In the genomic region with DNA sequence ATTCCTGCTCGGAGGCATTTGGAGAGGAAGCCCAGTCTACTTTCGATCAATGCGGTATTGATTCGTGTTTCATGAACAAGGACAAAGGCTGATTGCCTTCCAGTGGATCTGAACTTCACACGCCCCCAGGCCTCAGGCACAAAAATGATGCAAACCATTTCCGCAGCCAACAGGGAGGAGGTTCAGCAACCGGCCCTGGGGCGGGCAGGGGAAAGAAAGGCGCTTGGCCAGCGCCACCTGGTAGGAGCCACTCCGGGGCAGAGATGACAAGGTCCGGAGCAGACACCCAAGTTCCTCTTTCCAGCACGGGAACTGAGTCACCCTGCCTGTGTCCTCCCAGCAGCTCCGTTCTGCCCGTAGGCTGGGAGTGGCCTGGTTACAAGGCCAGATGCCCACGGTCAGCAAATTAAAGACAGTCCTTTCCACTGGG, we compare ENCODE assay signal across 8 cellular contexts.
A peak's percentile ranks its signal among the peaks of the same experiment; 100 is the strongest.
DNase-seq lines count a peak whose midpoint lies in the region; ATAC-seq and TF ChIP-seq lines count a peak whose summit lies in the region.

No MANE protein-coding gene starts in this region.

- DNase-seq in EH (ENCODE audit: low read depth) (peak; percentile 87), MV-4-11 (lab: John Stamatoyannopoulos, UW) (peak; percentile 99), dermis blood vessel endothelial cell (peak; percentile 93), mucosa of descending colon (peak; percentile 43 to 82 (median 59)), iPS-NIHi7 (ENCODE audit: extremely low spot score) (no peak), SK-N-DZ (ENCODE audit: low spot score) (no peak)

- intact Hi-C loops in mucosa of descending colon (cut with DNase I, micrococcal nuclease), result no loop called here

- peaks cover 3% of the 10 kb centered on the region for H3K4me1 ChIP-seq in mucosa of descending colon (ENCODE audit: low read depth)

- ATAC-seq in mucosa of descending colon (peak; percentile 84), HG02885 (IDR thresholded peaks at IDR 0.05; ENCODE audit: poor library complexity, unreplicated experiment) (no peak), HG03039 (IDR thresholded peaks at IDR 0.05; ENCODE audit: unreplicated experiment) (no peak)

- TF ChIP-seq CTCF in mucosa of descending colon (IDR thresholded peaks at IDR 0.05), result no peak

- H3K4me3 ChIP-seq in mucosa of descending colon, result no peak overlapping the region

- no peaks in the 10 kb centered on the region for H3K36me3 ChIP-seq in mucosa of descending colon (ENCODE audit: low read depth)

- no peaks in the 10 kb centered on the region for H3K9me3 ChIP-seq in mucosa of descending colon

Comparison
In these comparisons a context has a peak if more than half of its experiments do, and no peak if none do; other contexts are left out.
1. DNase-seq: peak in EH (single experiment), MV-4-11 (single experiment), dermis blood vessel endothelial cell (single experiment) and mucosa of descending colon (3 of 3); none in iPS-NIHi7 (single experiment) and SK-N-DZ (single experiment).